3 cellular contexts compared by ENCODE assay signal in the genomic region with DNA sequence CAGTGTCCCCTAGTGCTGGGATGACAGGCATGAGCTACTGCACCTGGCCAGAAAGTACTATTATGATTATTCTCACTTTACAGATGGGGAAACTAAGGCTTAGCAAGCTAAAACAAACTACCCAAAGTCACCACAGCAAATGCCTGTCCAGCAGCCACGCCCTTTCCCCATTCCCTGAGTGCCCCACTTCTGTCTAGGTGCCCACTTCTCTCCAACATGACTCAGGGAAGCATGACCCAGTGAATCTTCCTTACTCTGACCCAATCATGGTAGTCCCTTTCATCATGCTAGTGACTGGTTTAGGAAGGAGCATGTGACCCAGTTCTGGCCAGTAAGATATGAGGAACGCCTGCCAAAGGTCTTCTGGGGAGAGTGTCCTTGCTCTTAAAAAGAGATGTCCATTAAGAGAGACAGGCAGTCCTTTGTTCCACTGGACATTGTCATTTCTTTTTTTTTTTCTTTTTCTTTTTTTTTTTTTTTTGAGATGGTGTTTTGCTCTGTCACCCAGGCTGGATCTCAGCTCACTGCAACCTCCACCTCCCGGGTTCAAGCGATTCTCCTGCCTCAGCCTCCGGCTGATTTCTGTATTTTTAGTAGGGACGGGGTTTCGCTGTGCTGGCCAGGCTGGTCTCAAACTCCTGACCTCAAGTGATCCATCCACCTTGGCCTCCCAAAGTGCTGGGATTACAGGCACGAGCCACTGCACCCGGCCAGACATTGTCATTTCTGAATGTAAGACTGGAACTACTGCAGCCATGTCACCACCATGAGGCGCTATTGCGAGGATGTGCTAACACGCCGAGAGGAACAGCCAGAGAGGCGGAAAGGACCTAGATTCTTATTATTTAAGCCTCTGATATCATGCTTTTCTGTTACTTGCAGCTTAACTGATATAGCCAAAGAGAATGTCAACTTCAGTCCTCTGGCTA.
TF ChIP-seq lines count a peak whose summit lies in the region.

No MANE protein-coding gene starts in this region.

TF ChIP-seq in SK-N-SH, 30 proteins besides CTCF, POLR2A, EP300 and RAD21 (continued from another document):
- TF ChIP-seq, protein P1, sequence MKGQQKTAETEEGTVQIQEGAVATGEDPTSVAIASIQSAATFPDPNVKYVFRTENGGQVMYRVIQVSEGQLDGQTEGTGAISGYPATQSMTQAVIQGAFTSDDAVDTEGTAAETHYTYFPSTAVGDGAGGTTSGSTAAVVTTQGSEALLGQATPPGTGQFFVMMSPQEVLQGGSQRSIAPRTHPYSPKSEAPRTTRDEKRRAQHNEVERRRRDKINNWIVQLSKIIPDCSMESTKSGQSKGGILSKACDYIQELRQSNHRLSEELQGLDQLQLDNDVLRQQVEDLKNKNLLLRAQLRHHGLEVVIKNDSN (IDR thresholded peaks at IDR 0.05; ENCODE audit: borderline replicate concordance, low read depth), result peak; percentile 38; the same call in 1 of the 2 replicates
TF ChIP-seq in SK-N-SH: peak in this region for 1.

TF ChIP-seq in SK-N-SH treated with all-trans-retinoic acid at 6 μM for 48 hours, 23 proteins besides CTCF, POLR2A, EP300 and RAD21 (continued from another document):
- no peak for TF ChIP-seq TOX (CRISPR knock-in tag; IDR thresholded peaks at IDR 0.05; ENCODE audit: borderline replicate concordance)
- TF ChIP-seq, protein P2, sequence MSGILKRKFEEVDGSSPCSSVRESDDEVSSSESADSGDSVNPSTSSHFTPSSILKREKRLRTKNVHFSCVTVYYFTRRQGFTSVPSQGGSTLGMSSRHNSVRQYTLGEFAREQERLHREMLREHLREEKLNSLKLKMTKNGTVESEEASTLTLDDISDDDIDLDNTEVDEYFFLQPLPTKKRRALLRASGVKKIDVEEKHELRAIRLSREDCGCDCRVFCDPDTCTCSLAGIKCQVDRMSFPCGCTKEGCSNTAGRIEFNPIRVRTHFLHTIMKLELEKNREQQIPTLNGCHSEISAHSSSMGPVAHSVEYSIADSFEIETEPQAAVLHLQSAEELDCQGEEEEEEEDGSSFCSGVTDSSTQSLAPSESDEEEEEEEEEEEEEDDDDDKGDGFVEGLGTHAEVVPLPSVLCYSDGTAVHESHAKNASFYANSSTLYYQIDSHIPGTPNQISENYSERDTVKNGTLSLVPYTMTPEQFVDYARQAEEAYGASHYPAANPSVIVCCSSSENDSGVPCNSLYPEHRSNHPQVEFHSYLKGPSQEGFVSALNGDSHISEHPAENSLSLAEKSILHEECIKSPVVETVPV (CRISPR knock-in tag; IDR thresholded peaks at IDR 0.05), result no peak
- no peak for TF ChIP-seq ZC3H10 (CRISPR knock-in tag; IDR thresholded peaks at IDR 0.05)
- no peak for TF ChIP-seq ZFP30 (CRISPR knock-in tag; IDR thresholded peaks at IDR 0.05)
- TF ChIP-seq CSDC2 (CRISPR knock-in tag; IDR thresholded peaks at IDR 0.05), result no peak
- TF ChIP-seq, protein P3, sequence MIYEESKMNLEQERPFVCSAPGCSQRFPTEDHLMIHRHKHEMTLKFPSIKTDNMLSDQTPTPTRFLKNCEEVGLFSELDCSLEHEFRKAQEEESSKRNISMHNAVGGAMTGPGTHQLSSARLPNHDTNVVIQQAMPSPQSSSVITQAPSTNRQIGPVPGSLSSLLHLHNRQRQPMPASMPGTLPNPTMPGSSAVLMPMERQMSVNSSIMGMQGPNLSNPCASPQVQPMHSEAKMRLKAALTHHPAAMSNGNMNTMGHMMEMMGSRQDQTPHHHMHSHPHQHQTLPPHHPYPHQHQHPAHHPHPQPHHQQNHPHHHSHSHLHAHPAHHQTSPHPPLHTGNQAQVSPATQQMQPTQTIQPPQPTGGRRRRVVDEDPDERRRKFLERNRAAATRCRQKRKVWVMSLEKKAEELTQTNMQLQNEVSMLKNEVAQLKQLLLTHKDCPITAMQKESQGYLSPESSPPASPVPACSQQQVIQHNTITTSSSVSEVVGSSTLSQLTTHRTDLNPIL (CRISPR knock-in tag; IDR thresholded peaks at IDR 0.05; ENCODE audit: low read depth), result no peak
- TF ChIP-seq, protein P4, sequence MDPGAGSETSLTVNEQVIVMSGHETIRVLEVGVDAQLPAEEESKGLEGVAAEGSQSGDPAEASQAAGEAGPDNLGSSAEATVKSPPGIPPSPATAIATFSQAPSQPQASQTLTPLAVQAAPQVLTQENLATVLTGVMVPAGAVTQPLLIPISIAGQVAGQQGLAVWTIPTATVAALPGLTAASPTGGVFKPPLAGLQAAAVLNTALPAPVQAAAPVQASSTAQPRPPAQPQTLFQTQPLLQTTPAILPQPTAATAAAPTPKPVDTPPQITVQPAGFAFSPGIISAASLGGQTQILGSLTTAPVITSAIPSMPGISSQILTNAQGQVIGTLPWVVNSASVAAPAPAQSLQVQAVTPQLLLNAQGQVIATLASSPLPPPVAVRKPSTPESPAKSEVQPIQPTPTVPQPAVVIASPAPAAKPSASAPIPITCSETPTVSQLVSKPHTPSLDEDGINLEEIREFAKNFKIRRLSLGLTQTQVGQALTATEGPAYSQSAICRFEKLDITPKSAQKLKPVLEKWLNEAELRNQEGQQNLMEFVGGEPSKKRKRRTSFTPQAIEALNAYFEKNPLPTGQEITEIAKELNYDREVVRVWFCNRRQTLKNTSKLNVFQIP (CRISPR knock-in tag; IDR thresholded peaks at IDR 0.05; ENCODE audit: borderline replicate concordance, low read depth), result no peak
- TF ChIP-seq ZNF8 (CRISPR knock-in tag; IDR thresholded peaks at IDR 0.05), result no peak

TF ChIP-seq in WTC11, 78 proteins besides CTCF, POLR2A, EP300 and RAD21:
- TF ChIP-seq KAT7 (CRISPR knock-in tag; IDR thresholded peaks at IDR 0.05; ENCODE audit: borderline replicate concordance), result no peak
- TF ChIP-seq, protein P1 (CRISPR knock-in tag; IDR thresholded peaks at IDR 0.05), result peak; percentile 20; the same call in 1 of the 2 replicates
TF ChIP-seq in WTC11: peak in this region for 1.
